In the genomic region with DNA sequence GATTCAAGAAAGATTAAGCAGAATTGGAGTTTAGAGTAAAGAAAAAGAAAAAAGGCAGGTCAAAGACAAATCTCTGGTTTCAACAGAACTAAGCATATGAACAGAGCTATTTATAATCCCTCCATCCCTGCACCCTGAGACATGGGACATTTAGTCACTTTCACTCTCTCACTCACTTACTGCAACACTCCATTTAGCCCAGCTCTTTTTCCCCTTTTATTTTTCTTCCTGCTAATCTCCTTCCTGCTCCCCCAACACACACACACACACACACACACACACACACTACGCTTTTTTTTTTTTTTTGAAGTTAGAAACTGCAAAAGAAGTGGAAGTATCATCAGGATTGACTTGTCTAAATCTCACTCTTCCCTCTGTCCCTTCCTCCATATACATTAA, we compare ENCODE assay signal across 19 cellular contexts. TPM values are rescaled to one million over a fixed set of nuclear protein-coding genes. Genes with fewer than 3 reads are reported as not detected.
DNase-seq lines count a peak whose midpoint lies in the region; ATAC-seq and TF ChIP-seq lines count a peak whose summit lies in the region.
"Had no signal": no experiment of that assay in that cellular context is flagged by ENCODE, and none has a peak within 500 bp of the region (broad histone marks: within the 10 kb centered on the region; RNA-seq: fewer than 3 reads in every experiment).

No MANE protein-coding gene starts in this region.

- peaks cover 0 to 55% (median 28%) of the 10 kb centered on the region in 4 donors for H3K4me1 ChIP-seq in tibial artery

- BruUV-seq in Calu3 (replicated peaks; lab: Mats Ljungman, UMichigan), result no TSS peak

- peaks cover 0 to 3% (median 0%) of the 10 kb centered on the region in 3 donors for H3K36me3 ChIP-seq in tibial artery
- H3K36me3 ChIP-seq: vagina had no signal

- ATAC-seq in natural killer cell, result no peak
- ATAC-seq in natural killer cell treated with Interleukin-12 subunit alpha and Interleukin-12 subunit beta and Interleukin-15 and Interleukin-18, amount 100 ng/mL, for 72 hours, result no peak
- no peak for ATAC-seq in GM18873 (IDR thresholded peaks at IDR 0.05; ENCODE audit: low FRiP score, unreplicated experiment)
- ATAC-seq: A549; activated CD4-positive, alpha-beta T cell treated with anti-CD3 and anti-CD28 coated beads for 36 hours; body of pancreas; esophagus mucosa had no signal

- H3K4me3 ChIP-seq in tibial artery, result no peak overlapping the region
- H3K4me3 ChIP-seq: A549, body of pancreas, vagina had no signal

- H3K4me1 Mint-ChIP-seq in natural killer cell (peaks cover 74 to 77% of the 10 kb centered on the region in 2 donors), immature natural killer cell (peaks cover 75 to 96% of the 10 kb centered on the region in 2 donors), Calu3 (ENCODE audit: low read depth, unreplicated experiment) (no peaks in the 10 kb centered on the region)
- H3K4me1 Mint-ChIP-seq in natural killer cell treated with Interleukin-12 subunit alpha and Interleukin-12 subunit beta and Interleukin-15 and Interleukin-18, amount 100 ng/mL, for 72 hours (ENCODE audit: low read depth in 2 of 2), result peaks cover 42 to 48% of the 10 kb centered on the region in 2 donors

- DNase-seq in natural killer cell (no peak), dermis blood vessel endothelial cell (peak; percentile 20), immature natural killer cell (no peak), tibial artery (no peak), DMS153 (lab: John Stamatoyannopoulos, UW) (no peak), Calu3 (no peak)
- no peak for DNase-seq in natural killer cell treated with Interleukin-12 subunit alpha and Interleukin-12 subunit beta and Interleukin-15 and Interleukin-18, amount 100 ng/mL, for 72 hours (ENCODE audit: low spot score)
- DNase-seq: activated CD4-positive, alpha-beta T cell treated with anti-CD3 and anti-CD28 coated beads for 36 hours; activated naive CD8-positive, alpha-beta T cell treated with anti-CD3 and anti-CD28 coated beads for 36 hours; body of pancreas; NCI-H2081; small intestine had no signal

- TF ChIP-seq CTCF in natural killer cell (IDR thresholded peaks at IDR 0.05) (no peak), tibial artery (IDR thresholded peaks at IDR 0.05) (no peak), Calu3 (IDR thresholded peaks at IDR 0.05; ENCODE audit: unreplicated experiment) (no peak)

- H3K27me3 Mint-ChIP-seq in natural killer cell (ENCODE audit: low read depth in 2 of 2) (no peaks in the 10 kb centered on the region), immature natural killer cell (ENCODE audit: low read depth in 3 of 3) (peaks cover 2% of the 10 kb centered on the region in 3 donors), Calu3 (ENCODE audit: unreplicated experiment) (no peaks in the 10 kb centered on the region)
- no peaks in the 10 kb centered on the region for H3K27me3 Mint-ChIP-seq in natural killer cell treated with Interleukin-12 subunit alpha and Interleukin-12 subunit beta and Interleukin-15 and Interleukin-18, amount 100 ng/mL, for 72 hours
- H3K27me3 Mint-ChIP-seq: activated naive CD8-positive, alpha-beta T cell treated with anti-CD3 and anti-CD28 coated beads for 36 hours had no signal

- H3K27ac Mint-ChIP-seq in natural killer cell, result peak overlapping the region; percentile 72 to 73
- no peak overlapping the region for H3K27ac Mint-ChIP-seq in natural killer cell treated with Interleukin-12 subunit alpha and Interleukin-12 subunit beta and Interleukin-15 and Interleukin-18, amount 100 ng/mL, for 72 hours
- peak overlapping the region; percentile 30 to 81 (median 68) for H3K27ac Mint-ChIP-seq in immature natural killer cell
- no peak overlapping the region for H3K27ac Mint-ChIP-seq in Calu3 (ENCODE audit: unreplicated experiment)
- H3K27ac Mint-ChIP-seq: activated CD4-positive, alpha-beta T cell treated with anti-CD3 and anti-CD28 coated beads for 36 hours; activated naive CD8-positive, alpha-beta T cell treated with anti-CD3 and anti-CD28 coated beads for 36 hours; progenitor cell of endocrine pancreas had no signal

- peak overlapping the region; percentile 73 to 76 for H3K27ac ChIP-seq in tibial artery
- H3K27ac ChIP-seq: A549, body of pancreas, HL-60, RWPE1, vagina had no signal

- H3K4me3 Mint-ChIP-seq in natural killer cell, result no peak overlapping the region
- H3K4me3 Mint-ChIP-seq in natural killer cell treated with Interleukin-12 subunit alpha and Interleukin-12 subunit beta and Interleukin-15 and Interleukin-18, amount 100 ng/mL, for 72 hours, result no peak overlapping the region
- peak overlapping the region in 1 of 5 donors; percentile 38 for H3K4me3 Mint-ChIP-seq in immature natural killer cell
- H3K4me3 Mint-ChIP-seq in Calu3 (ENCODE audit: low read depth, unreplicated experiment), result no peak overlapping the region
- H3K4me3 Mint-ChIP-seq: activated CD4-positive, alpha-beta T cell treated with anti-CD3 and anti-CD28 coated beads for 36 hours; activated naive CD8-positive, alpha-beta T cell treated with anti-CD3 and anti-CD28 coated beads for 36 hours had no signal

- CTCF ChIA-PET in Calu3 (lab: Charles Lee), result interaction anchor here (0.7 kb wide), 1 partner anchor 251 kb away, joined by 3 read pairs; no protein-coding TSS in a partner anchor

- no peaks in the 10 kb centered on the region for H3K9me3 Mint-ChIP-seq in natural killer cell
- H3K9me3 Mint-ChIP-seq in natural killer cell treated with Interleukin-12 subunit alpha and Interleukin-12 subunit beta and Interleukin-15 and Interleukin-18, amount 100 ng/mL, for 72 hours, result no peaks in the 10 kb centered on the region
- H3K9me3 Mint-ChIP-seq in immature natural killer cell, result no peaks in the 10 kb centered on the region
- H3K9me3 Mint-ChIP-seq in Calu3 (ENCODE audit: low read depth, unreplicated experiment), result no peaks in the 10 kb centered on the region

- no peaks in the 10 kb centered on the region for H3K9me3 ChIP-seq in tibial artery
- H3K9me3 ChIP-seq: A549, body of pancreas, vagina had no signal

- H3K36me3 Mint-ChIP-seq in natural killer cell (no peaks in the 10 kb centered on the region), immature natural killer cell (peaks cover 0 to 13% (median 12%) of the 10 kb centered on the region in 3 donors), Calu3 (ENCODE audit: insufficient read depth, unreplicated experiment) (no peaks in the 10 kb centered on the region)
- H3K36me3 Mint-ChIP-seq in natural killer cell treated with Interleukin-12 subunit alpha and Interleukin-12 subunit beta and Interleukin-15 and Interleukin-18, amount 100 ng/mL, for 72 hours, result no peaks in the 10 kb centered on the region

- intact Hi-C loops in natural killer cell (cut with micrococcal nuclease), result no loop called here
- intact Hi-C loops in tibial artery (cut with DNase I; ENCODE audit: low total_unique reads), result no loop called here
- intact Hi-C loops in Calu3 (cut with micrococcal nuclease; ENCODE audit: unreplicated experiment), result no loop called here

- H3K27me3 ChIP-seq in tibial artery, result no peaks in the 10 kb centered on the region
- H3K27me3 ChIP-seq: body of pancreas, vagina had no signal

RNA-seq across cellular contexts. Expression of a gene that starts 45.1 kb away (rescaled TPM):
- total RNA-seq in natural killer cell, result 10 to 100 TPM; 20.1 to 29.7 (median 24.3) TPM
- total RNA-seq in natural killer cell treated with Interleukin-12 subunit alpha and Interleukin-12 subunit beta and Interleukin-15 and Interleukin-18, amount 100 ng/mL, for 72 hours, result 10 to 100 TPM; 21.8 to 23.4 TPM
- total RNA-seq in dermis blood vessel endothelial cell, result 15.0 and 16.6 TPM in 2 replicates
- polyA plus RNA-seq in immature natural killer cell, result 10 to 100 TPM; 19.0 to 40.3 (median 23.5) TPM
- total RNA-seq in Calu3 (2022), result 12.6 and 13.2 TPM in 2 replicates

Comparison
In these comparisons a context has a peak if more than half of its experiments do, and no peak if none do; other contexts are left out.
1. H3K27ac Mint-ChIP-seq: peak in natural killer cell (2 of 2) and immature natural killer cell (6 of 6); none in natural killer cell treated with Interleukin-12 subunit alpha and Interleukin-12 subunit beta and Interleukin-15 and Interleukin-18, amount 100 ng/mL, for 72 hours (0 of 2) and Calu3 (single experiment).